Comparison of ENCODE assay signal across 13 cellular contexts in the genomic region with DNA sequence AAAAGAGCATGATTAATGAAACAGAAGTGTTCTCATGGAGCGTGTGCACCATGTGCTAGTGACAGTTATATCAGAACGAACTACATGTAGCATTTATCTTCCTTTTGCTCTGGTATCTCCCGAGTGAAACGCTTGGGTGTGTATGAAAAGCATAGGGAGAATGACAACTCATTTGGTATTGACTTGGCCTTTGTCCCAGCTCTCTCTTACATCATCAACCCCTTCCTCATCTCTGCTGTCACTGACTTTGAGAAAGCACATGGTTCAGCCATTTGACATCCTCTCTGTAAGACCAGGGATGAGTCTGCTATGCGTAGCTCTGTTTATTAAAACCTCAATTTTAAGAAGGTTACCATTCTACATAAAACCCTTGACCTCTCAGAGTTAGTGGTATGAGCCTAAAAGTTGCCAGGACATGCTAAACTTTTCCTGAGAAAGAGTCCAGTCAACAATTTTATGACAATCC.
A peak's percentile ranks its signal among the peaks of the same experiment; 100 is the strongest.
DNase-seq lines count a peak whose midpoint lies in the region; ATAC-seq and TF ChIP-seq lines count a peak whose summit lies in the region.
"Had no signal": no experiment of that assay in that cellular context is flagged by ENCODE, and none has a peak within 500 bp of the region (broad histone marks: within the 10 kb centered on the region; RNA-seq: fewer than 3 reads in every experiment).

No MANE protein-coding gene starts in this region.

- H3K27me3 Mint-ChIP-seq in naive thymus-derived CD4-positive, alpha-beta T cell = no peaks in the 10 kb centered on the region
- H3K27me3 Mint-ChIP-seq: dendritic cell treated with granulocyte-macrophage colony-stimulating factor and Interleukin-4, amounts not matched to agents 40 ng/mL and 50 ng/mL, for 4 days had no signal

- H3K36me3 ChIP-seq in naive thymus-derived CD4-positive, alpha-beta T cell (ENCODE audit: control insufficient read depth in 2 of 3, insufficient read depth in 3 of 3, low read length in 3 of 3) = no peaks in the 10 kb centered on the region
- H3K36me3 ChIP-seq: adrenal gland, HAP-1, neutrophil had no signal

- no peak for TF ChIP-seq POLR2A in erythroblast (IDR thresholded peaks at IDR 0.05; ENCODE audit: low read length)

- ATAC-seq in naive thymus-derived CD4-positive, alpha-beta T cell = peak; percentile 64
- no peak for ATAC-seq in GM21529 (IDR thresholded peaks at IDR 0.05; ENCODE audit: unreplicated experiment)

- no peaks in the 10 kb centered on the region for H3K27me3 ChIP-seq in naive thymus-derived CD4-positive, alpha-beta T cell (ENCODE audit: control insufficient read depth in 2 of 2, insufficient read depth in 2 of 2, low read length in 2 of 2)
- H3K27me3 ChIP-seq: adrenal gland, neutrophil had no signal

- no peak overlapping the region for H3K4me3 ChIP-seq in naive thymus-derived CD4-positive, alpha-beta T cell (ENCODE audit: low read length)
- H3K4me3 ChIP-seq: adrenal gland, HAP-1 had no signal

- peaks cover 0 to 6% (median 0%) of the 10 kb centered on the region in 5 donors for H3K36me3 Mint-ChIP-seq in naive thymus-derived CD4-positive, alpha-beta T cell

- no peaks in the 10 kb centered on the region for H3K9me3 Mint-ChIP-seq in naive thymus-derived CD4-positive, alpha-beta T cell

- H3K4me1 Mint-ChIP-seq in naive thymus-derived CD4-positive, alpha-beta T cell = peaks cover 0 to 8% (median 2%) of the 10 kb centered on the region in 7 donors

- TF ChIP-seq CTCF in GM10266 (IDR thresholded peaks at IDR 0.05; ENCODE audit: control insufficient read depth, insufficient read depth, low read depth, missing control alignments) = no peak

- no peaks in the 10 kb centered on the region for H3K9me3 ChIP-seq in naive thymus-derived CD4-positive, alpha-beta T cell (ENCODE audit: control insufficient read depth in 2 of 3, low read length in 3 of 3)
- H3K9me3 ChIP-seq: adrenal gland, HAP-1, neutrophil had no signal

- no peak overlapping the region for H3K27ac ChIP-seq in naive thymus-derived CD4-positive, alpha-beta T cell (ENCODE audit: low read depth, low read length)
- H3K27ac ChIP-seq: neutrophil had no signal

- intact Hi-C loops in naive thymus-derived CD4-positive, alpha-beta T cell (cut with micrococcal nuclease) = loop anchor here (1.0 to 5.0 kb wide), 7 partner anchors 199 to 729 kb away; no protein-coding TSS in a partner anchor

- peak overlapping the region in 1 of 9 donors; percentile 26 for H3K27ac Mint-ChIP-seq in naive thymus-derived CD4-positive, alpha-beta T cell

- no peaks in the 10 kb centered on the region for H3K4me1 ChIP-seq in naive thymus-derived CD4-positive, alpha-beta T cell (ENCODE audit: control insufficient read depth in 2 of 2, insufficient read depth in 2 of 2, low read length in 2 of 2)
- H3K4me1 ChIP-seq: HAP-1 had no signal

- POLR2A ChIA-PET in naive thymus-derived CD4-positive, alpha-beta T cell (lab: Charles Lee) = no interaction called here

- no peak overlapping the region for H3K4me3 Mint-ChIP-seq in naive thymus-derived CD4-positive, alpha-beta T cell
- H3K4me3 Mint-ChIP-seq: dendritic cell treated with granulocyte-macrophage colony-stimulating factor and Interleukin-4, amounts not matched to agents 40 ng/mL and 50 ng/mL, for 4 days had no signal

- DNase-seq in Ammon's horn (ENCODE audit: low spot score) (peak; percentile 16), NCI-H69 (lab: John Stamatoyannopoulos, UW) (peak; percentile 32), erythroblast (lab: John Stamatoyannopoulos, UW) (peak; percentile 81 to 83), NCI-H146 treated with DMSO at 0.1 percent for 48 hours (lab: John Stamatoyannopoulos, UW; ENCODE audit: unreplicated experiment) (no peak), GM10266 (ENCODE audit: extremely low spot score) (no peak), globus pallidus (ENCODE audit: low spot score) (no peak)
- DNase-seq in naive thymus-derived CD4-positive, alpha-beta T cell = no peak
- DNase-seq: activated CD4-positive, alpha-beta T cell treated with anti-CD3 and anti-CD28 coated beads, Interleukin-2, amount 50 U/mL, for 1 hour had no signal

- CTCF ChIA-PET in naive thymus-derived CD4-positive, alpha-beta T cell (lab: Charles Lee) = interaction anchor here (0.6 to 1.1 kb wide), 6 partner anchors 23 to 617 kb away, joined by 3 to 5 read pairs (median 4); no protein-coding TSS in a partner anchor

Comparison
In these comparisons a context has a peak if more than half of its experiments do, and no peak if none do; other contexts are left out.
1. DNase-seq: peak in Ammon's horn (single experiment), NCI-H69 (single experiment) and erythroblast (2 of 2); none in naive thymus-derived CD4-positive, alpha-beta T cell (0 of 9), NCI-H146 treated with DMSO at 0.1 percent for 48 hours (single experiment), GM10266 (single experiment) and globus pallidus (single experiment).